Comparison of ENCODE assay signal across 28 cellular contexts in the genomic region with DNA sequence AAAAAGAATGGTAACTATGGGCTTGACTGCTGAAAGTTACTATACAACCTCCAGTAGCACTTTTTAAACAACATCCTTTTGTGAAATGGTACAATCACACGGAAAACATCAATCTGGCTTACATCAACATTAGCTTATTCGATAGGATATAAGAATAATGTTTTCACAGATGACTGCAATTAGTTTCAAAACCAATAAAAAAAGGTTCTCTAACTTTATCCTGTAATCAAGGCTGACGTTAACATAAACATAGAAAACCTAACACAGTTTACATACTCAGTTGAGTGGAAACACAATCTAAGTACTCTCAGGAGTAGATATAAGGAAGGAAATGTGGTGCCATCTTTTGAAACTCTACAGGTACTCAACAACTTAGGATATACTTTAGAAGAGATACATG.
"Had no signal": no experiment of that assay in that cellular context is flagged by ENCODE, and none has a peak within 500 bp of the region (broad histone marks: within the 10 kb centered on the region; RNA-seq: fewer than 3 reads in every experiment).

No MANE protein-coding gene starts in this region.

- H3K4me3 Mint-ChIP-seq: activated B cell treated with CpG ODN at 0.5 μM for 24 hours; activated CD8-positive, alpha-beta T cell treated with anti-CD3 and anti-CD28 coated beads for 36 hours; activated naive CD4-positive, alpha-beta T cell treated with anti-CD3 and anti-CD28 coated beads for 36 hours; activated T-cell treated with anti-CD3 and anti-CD28 coated beads, Interleukin-2, amount 50 U/mL, for 24 hours; brain had no signal

- ATAC-seq: activated CD8-positive, alpha-beta T cell treated with anti-CD3 and anti-CD28 coated beads for 36 hours; activated naive CD4-positive, alpha-beta T cell treated with anti-CD3 and anti-CD28 coated beads, Interleukin-2, amount 50 U/mL, for 72 hours; PC-3; SK-N-SH treated with all-trans-retinoic acid at 6 μM for 48 hours had no signal

- H3K36me3 ChIP-seq: Peyer's patch had no signal

- H3K27me3 Mint-ChIP-seq: activated B cell treated with CpG ODN at 0.5 μM for 24 hours; activated CD8-positive, alpha-beta T cell treated with anti-CD3 and anti-CD28 coated beads for 36 hours; activated T-cell treated with anti-CD3 and anti-CD28 coated beads, Interleukin-2, amount 50 U/mL, for 24 hours had no signal

- H3K4me1 Mint-ChIP-seq: brain had no signal

- H3K27me3 ChIP-seq: Peyer's patch had no signal

- H3K4me3 ChIP-seq: Peyer's patch had no signal

- H3K9me3 Mint-ChIP-seq: activated naive CD4-positive, alpha-beta T cell treated with anti-CD3 and anti-CD28 coated beads for 36 hours; activated naive CD4-positive, alpha-beta T cell treated with anti-CD3 and anti-CD28 coated beads, Interleukin-2, amount 50 U/mL, for 72 hours; activated T-cell treated with anti-CD3 and anti-CD28 coated beads, Interleukin-2, amount 50 U/mL, for 24 hours; brain had no signal

- H3K36me3 Mint-ChIP-seq: activated naive CD4-positive, alpha-beta T cell treated with anti-CD3 and anti-CD28 coated beads, Interleukin-2, amount 50 U/mL, for 72 hours had no signal

- H3K27ac Mint-ChIP-seq: activated B cell treated with CpG ODN at 0.5 μM for 24 hours; activated CD8-positive, alpha-beta T cell treated with anti-CD3 and anti-CD28 coated beads for 36 hours; activated naive CD4-positive, alpha-beta T cell treated with anti-CD3 and anti-CD28 coated beads for 36 hours; activated naive CD4-positive, alpha-beta T cell treated with anti-CD3 and anti-CD28 coated beads, Interleukin-2, amount 50 U/mL, for 72 hours; activated T-cell treated with anti-CD3 and anti-CD28 coated beads, Interleukin-2, amount 50 U/mL, for 24 hours; brain had no signal

- H3K9me3 ChIP-seq: Peyer's patch had no signal

- H3K4me1 ChIP-seq: Peyer's patch had no signal

- DNase-seq: activated B cell treated with CpG ODN at 0.5 μM for 24 hours; activated CD4-positive, alpha-beta T cell treated with anti-CD3 and anti-CD28 coated beads for 4 hours; activated CD4-positive, CD25-positive, alpha-beta regulatory T cell treated with anti-CD3 and anti-CD28 coated beads, Interleukin-2, amount 50 U/mL, for 72 hours; activated CD8-positive, alpha-beta T cell treated with anti-CD3 and anti-CD28 coated beads for 36 hours; activated gamma-delta T cell treated with Interleukin-2 at 50 U/mL for 16 hours; activated naive CD4-positive, alpha-beta T cell treated with anti-CD3 and anti-CD28 coated beads for 36 hours; activated T-cell treated with anti-CD3 and anti-CD28 coated beads, Interleukin-2, amount 50 U/mL, for 24 hours; anterior cingulate cortex; central memory CD4-positive, alpha-beta T cell; Karpas-422; NCI-H1105; NCI-H1436; NCI-H1694; NCI-H1930; NCI-H2081 treated with DMSO at 0.1 percent for 48 hours; NCI-H226; NCI-H524 treated with DMSO at 0.1 percent for 48 hours; NK-92 treated with Interleukin-12 subunit alpha and Interleukin-12 subunit beta, amount 100 ng/mL, for 24 hours; PC-3; Peyer's patch; RPMI8226; SIG-M5; T-helper 1 cell; T-helper 2 cell; T-helper 9 cell had no signal
